In genomic region chr9:83177747-83178146, GRCh38 we compare ENCODE assay signal across 6 cellular contexts.
"Had no signal": no experiment of that assay in that cellular context is flagged by ENCODE, and none has a peak within 500 bp of the region (broad histone marks: within the 10 kb centered on the region; RNA-seq: fewer than 3 reads in every experiment).

No MANE protein-coding gene starts in this region.

- ATAC-seq: K562 had no signal

- H3K27ac ChIP-seq: HL-60 had no signal

- H3K4me3 Mint-ChIP-seq: IgD-negative memory B cell had no signal

- DNase-seq: IMR-90, KBM-7 had no signal

- H3K27ac Mint-ChIP-seq: IgD-negative memory B cell had no signal

- H3K4me1 Mint-ChIP-seq: IgD-negative memory B cell had no signal

- H3K4me3 ChIP-seq: K562 had no signal

- FAIRE-seq: HTR-8/SVneo, K562 had no signal
